ENCODE assay signal across 17 cellular contexts in the genomic region with DNA sequence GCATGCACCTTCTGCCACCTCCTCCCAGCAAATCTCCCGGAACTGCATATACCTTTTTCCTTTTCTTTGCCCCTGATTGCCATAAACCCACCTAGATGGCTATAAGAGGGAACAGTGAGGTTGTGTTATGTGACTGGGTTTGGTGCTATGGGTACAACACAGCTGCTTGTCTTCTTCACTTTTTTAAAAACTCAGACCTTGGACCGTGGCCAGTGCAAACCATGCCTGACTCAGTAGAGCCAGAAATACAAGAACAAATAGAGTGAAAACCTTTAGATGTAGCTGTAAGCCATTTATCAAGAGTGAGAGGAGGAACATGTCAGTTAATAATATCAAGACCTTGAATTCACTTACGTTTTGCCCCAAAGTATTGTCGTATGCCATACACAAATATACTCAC.
"Had no signal": no experiment of that assay in that cellular context is flagged by ENCODE, and none has a peak within 500 bp of the region (broad histone marks: within the 10 kb centered on the region; RNA-seq: fewer than 3 reads in every experiment).

No MANE protein-coding gene starts in this region.

- H3K27me3 ChIP-seq: neutrophil, stomach had no signal

- H3K36me3 ChIP-seq: neutrophil, stomach had no signal

- DNase-seq: activated CD4-positive, alpha-beta T cell treated with anti-CD3 and anti-CD28 coated beads, Interleukin-2, amount 50 U/mL, for 48 hours; activated T-cell treated with anti-CD3 and anti-CD28 coated beads for 4 hours; caudate nucleus; foreskin melanocyte; glutamatergic neuron; stimulated activated CD4-positive, alpha-beta T cell treated with anti-CD3 and anti-CD28 coated beads, Interleukin-4, amount 100 ng/mL, for 24 hours; stomach had no signal

- H3K4me1 ChIP-seq: parathyroid adenoma had no signal

- H3K27ac Mint-ChIP-seq: activated naive CD8-positive, alpha-beta T cell; endodermal cell; natural killer cell treated with Interleukin-12 subunit alpha and Interleukin-12 subunit beta and Interleukin-15 and Interleukin-18, amount 100 ng/mL, for 72 hours; stimulated activated effector memory CD8-positive, alpha-beta T cell treated with anti-CD3 and anti-CD28 coated beads, Interleukin-12 subunit alpha, Interleukin-12 subunit beta, amount 100 ng/mL, for 72 hours; T-helper 2 cell treated with Interferon-gamma antibody and Interleukin-4, amounts not matched to agents 5 μg/mL and 100 μg/mL, for 36 hours had no signal

- H3K4me3 ChIP-seq: stomach had no signal

- H3K4me3 Mint-ChIP-seq: activated naive CD8-positive, alpha-beta T cell; endodermal cell; natural killer cell treated with Interleukin-12 subunit alpha and Interleukin-12 subunit beta and Interleukin-15 and Interleukin-18, amount 100 ng/mL, for 72 hours; stimulated activated effector memory CD8-positive, alpha-beta T cell treated with anti-CD3 and anti-CD28 coated beads, Interleukin-12 subunit alpha, Interleukin-12 subunit beta, amount 100 ng/mL, for 72 hours; T-helper 2 cell treated with Interferon-gamma antibody and Interleukin-4, amounts not matched to agents 5 μg/mL and 100 μg/mL, for 36 hours had no signal

- ATAC-seq: natural killer cell treated with Interleukin-12 subunit alpha and Interleukin-12 subunit beta and Interleukin-15 and Interleukin-18, amount 100 ng/mL, for 72 hours; sciatic nerve; stimulated activated effector memory CD8-positive, alpha-beta T cell treated with anti-CD3 and anti-CD28 coated beads, Interleukin-12 subunit alpha, Interleukin-12 subunit beta, amount 100 ng/mL, for 72 hours had no signal

- H3K9me3 Mint-ChIP-seq: endodermal cell; natural killer cell treated with Interleukin-12 subunit alpha and Interleukin-12 subunit beta and Interleukin-15 and Interleukin-18, amount 100 ng/mL, for 72 hours; stimulated activated effector memory CD8-positive, alpha-beta T cell treated with anti-CD3 and anti-CD28 coated beads, Interleukin-12 subunit alpha, Interleukin-12 subunit beta, amount 100 ng/mL, for 72 hours; T-helper 2 cell treated with Interferon-gamma antibody and Interleukin-4, amounts not matched to agents 5 μg/mL and 100 μg/mL, for 36 hours had no signal

- H3K27ac ChIP-seq: neutrophil, parathyroid adenoma, stomach had no signal

- FAIRE-seq: colon, TTC549 had no signal

- H3K4me1 Mint-ChIP-seq: stimulated activated effector memory CD8-positive, alpha-beta T cell treated with anti-CD3 and anti-CD28 coated beads, Interleukin-12 subunit alpha, Interleukin-12 subunit beta, amount 100 ng/mL, for 72 hours had no signal

- H3K36me3 Mint-ChIP-seq: activated naive CD8-positive, alpha-beta T cell; natural killer cell treated with Interleukin-12 subunit alpha and Interleukin-12 subunit beta and Interleukin-15 and Interleukin-18, amount 100 ng/mL, for 72 hours; stimulated activated effector memory CD8-positive, alpha-beta T cell treated with anti-CD3 and anti-CD28 coated beads, Interleukin-12 subunit alpha, Interleukin-12 subunit beta, amount 100 ng/mL, for 72 hours had no signal

- H3K9me3 ChIP-seq: neutrophil, stomach had no signal
